9 cellular contexts compared by ENCODE assay signal in the genomic region with DNA sequence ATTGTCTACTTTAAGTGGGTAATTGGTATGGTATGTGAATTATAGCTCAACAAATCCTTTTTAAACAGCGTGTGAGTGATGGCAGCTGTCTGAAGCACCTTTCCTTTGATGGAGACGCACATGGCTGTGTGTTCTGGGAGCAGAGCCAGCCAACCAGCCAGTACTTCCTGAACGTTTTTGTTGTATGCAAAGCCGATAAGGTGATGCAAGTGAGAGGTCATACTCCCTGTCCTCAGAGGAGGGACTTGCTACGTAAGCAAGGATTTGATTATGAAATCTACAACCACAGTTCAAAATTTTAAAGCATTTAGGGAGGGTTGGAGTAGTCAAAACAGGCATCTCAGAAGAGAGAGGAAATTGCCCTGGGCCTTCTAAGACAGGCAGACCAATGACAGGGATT. TPM values are rescaled to one million over a fixed set of nuclear protein-coding genes. Genes with fewer than 3 reads are reported as not detected.
A peak's percentile ranks its signal among the peaks of the same experiment; 100 is the strongest.
DNase-seq lines count a peak whose midpoint lies in the region; ATAC-seq and TF ChIP-seq lines count a peak whose summit lies in the region.
"Had no signal": no experiment of that assay in that cellular context is flagged by ENCODE, and none has a peak within 500 bp of the region (broad histone marks: within the 10 kb centered on the region; RNA-seq: fewer than 3 reads in every experiment).

No MANE protein-coding gene starts in this region.

- POLR2A ChIA-PET in CD4-positive, alpha-beta T cell (lab: Charles Lee): no interaction called here
- POLR2A ChIA-PET in SK-N-SH (lab: Yijun Ruan, JAX): no interaction called here

- H3K4me3 ChIP-seq in NB4 (ENCODE audit: low read depth, low read length): no peak overlapping the region
- H3K4me3 ChIP-seq in SK-N-SH (ENCODE audit: low read depth in 2 of 2, low read length in 1 of 2): no peak overlapping the region

- TF ChIP-seq EP300 in SK-N-SH (IDR thresholded peaks at IDR 0.05; ENCODE audit: borderline replicate concordance in 1 of 2, low read depth in 1 of 2, low read length in 1 of 2): no peak

- no peak for TF ChIP-seq CTCF in CD4-positive, alpha-beta T cell (IDR thresholded peaks at IDR 0.05)
- TF ChIP-seq CTCF in NB4 (IDR thresholded peaks at IDR 0.05; ENCODE audit: low read depth, low read length) (no peak), SK-N-SH (IDR thresholded peaks at IDR 0.05) (no peak)

- no peaks in the 10 kb centered on the region for H3K9me2 ChIP-seq in SK-N-SH

- peak in 1 of 10 experiments; percentile 2 for DNase-seq in CD4-positive, alpha-beta T cell
- peak; percentile 96 for DNase-seq in NB4 (ENCODE audit: low read depth)
- DNase-seq in SK-N-SH: no peak
- peak; percentile 84 for DNase-seq in iris pigment epithelial cell (ENCODE audit: low read depth)
- DNase-seq in stimulated activated naive B cell treated with anti-CD40 and anti-IgM and Interleukin-4, amounts not matched to agents 10 μg/mL and 1 μg/mL and 100 μg/mL, for 72 hours: no peak

- no peak overlapping the region for H3K4me2 ChIP-seq in SK-N-SH

- no peaks in the 10 kb centered on the region for H3K27me3 Mint-ChIP-seq in CD4-positive, alpha-beta T cell
- peaks cover under 1 to 12% of the 10 kb centered on the region in 2 donors for H3K27me3 Mint-ChIP-seq in stimulated activated naive B cell treated with anti-CD40 and anti-IgM and Interleukin-4, amounts not matched to agents 10 μg/mL and 1 μg/mL and 100 μg/mL, for 72 hours

- no peaks in the 10 kb centered on the region for H3K27me3 ChIP-seq in CD4-positive, alpha-beta T cell (ENCODE audit: control insufficient read depth, insufficient read depth, low read length)
- H3K27me3 ChIP-seq in SK-N-SH (ENCODE audit: insufficient read depth): no peaks in the 10 kb centered on the region

- TF ChIP-seq RAD21 in SK-N-SH (IDR thresholded peaks at IDR 0.05; ENCODE audit: low read length): no peak

- no peaks in the 10 kb centered on the region for H3K4me1 Mint-ChIP-seq in CD4-positive, alpha-beta T cell (ENCODE audit: low read depth)
- no peaks in the 10 kb centered on the region for H3K4me1 Mint-ChIP-seq in stimulated activated naive B cell treated with anti-CD40 and anti-IgM and Interleukin-4, amounts not matched to agents 10 μg/mL and 1 μg/mL and 100 μg/mL, for 72 hours

- H3K9me3 ChIP-seq in CD4-positive, alpha-beta T cell (ENCODE audit: control insufficient read depth, low read length): no peaks in the 10 kb centered on the region
- H3K9me3 ChIP-seq in SK-N-SH: no peaks in the 10 kb centered on the region

- H3K4me1 ChIP-seq in SK-N-SH (ENCODE audit: control insufficient read depth in 1 of 2, insufficient read depth in 2 of 2, low read depth in 1 of 2, low read length in 1 of 2): peaks cover 0 to 7% of the 10 kb centered on the region in 2 experiments; a peak in 1 of 4 replicates

- no peaks in the 10 kb centered on the region for H3K36me3 ChIP-seq in SK-N-SH (replicated peaks in 1 of 2; ENCODE audit: control insufficient read depth in 1 of 2, insufficient read depth in 2 of 2, low read length in 1 of 2)

- H3K79me2 ChIP-seq in SK-N-SH (ENCODE audit: insufficient read depth): no peaks in the 10 kb centered on the region

- TF ChIP-seq POLR2A in NB4 (IDR thresholded peaks at IDR 0.05; ENCODE audit: extremely low read depth, insufficient read length): no peak

- no peak overlapping the region for H3K27ac ChIP-seq in CD4-positive, alpha-beta T cell (ENCODE audit: low read depth, low read length)
- H3K27ac ChIP-seq in SK-N-SH (ENCODE audit: low read depth in 2 of 2, low read length in 1 of 2): peak overlapping the region in 1 of 2 experiments; percentile 22; a peak in 1 of 4 replicates

- H2AFZ ChIP-seq in SK-N-SH (ENCODE audit: low read depth): no peak overlapping the region

- H3F3A ChIP-seq in SK-N-SH (replicated peaks; ENCODE audit: insufficient read depth): no peaks in the 10 kb centered on the region

- intact Hi-C loops in CD4-positive, alpha-beta T cell (cut with DNase I, micrococcal nuclease): no loop called here

- no peaks in the 10 kb centered on the region for H3K9me3 Mint-ChIP-seq in CD4-positive, alpha-beta T cell
- H3K9me3 Mint-ChIP-seq in stimulated activated naive B cell treated with anti-CD40 and anti-IgM and Interleukin-4, amounts not matched to agents 10 μg/mL and 1 μg/mL and 100 μg/mL, for 72 hours: no peaks in the 10 kb centered on the region
- H3K9me3 Mint-ChIP-seq: mesothelial cell of epicardium had no signal

- no peaks in the 10 kb centered on the region for H4K20me1 ChIP-seq in SK-N-SH (ENCODE audit: insufficient read depth)

- ATAC-seq in CD4-positive, alpha-beta T cell (ENCODE audit: poor library complexity): peak; percentile 54
- ATAC-seq in HG02884 (IDR thresholded peaks at IDR 0.05; ENCODE audit: unreplicated experiment): no peak
- ATAC-seq in HG03342 (IDR thresholded peaks at IDR 0.05; ENCODE audit: unreplicated experiment): no peak
- no peak for ATAC-seq in HG03439 (IDR thresholded peaks at IDR 0.05; ENCODE audit: unreplicated experiment)
- no peak for ATAC-seq in stimulated activated naive B cell treated with anti-CD40 and anti-IgM and Interleukin-4, amounts not matched to agents 10 μg/mL and 1 μg/mL and 100 μg/mL, for 72 hours (replicated peaks)

- no peak overlapping the region for H3K9ac ChIP-seq in SK-N-SH

- no peak overlapping the region for H3K27ac Mint-ChIP-seq in CD4-positive, alpha-beta T cell
- H3K27ac Mint-ChIP-seq in stimulated activated naive B cell treated with anti-CD40 and anti-IgM and Interleukin-4, amounts not matched to agents 10 μg/mL and 1 μg/mL and 100 μg/mL, for 72 hours: no peak overlapping the region

- WGBS in SK-N-SH (ENCODE audit: low lambda C conversion rate): 32% methylated on average over 5 of the region's 5 CpGs

- CTCF ChIA-PET in CD4-positive, alpha-beta T cell (lab: Charles Lee): no interaction called here
- CTCF ChIA-PET in SK-N-SH (lab: Yijun Ruan, JAX): interaction anchor here (1.8 to 13.9 kb wide), 2 partner anchors 10 to 67 kb away, joined by 12 to 249 read pairs; no protein-coding TSS in a partner anchor

- H3K4me3 Mint-ChIP-seq in CD4-positive, alpha-beta T cell: no peak overlapping the region
- no peak overlapping the region for H3K4me3 Mint-ChIP-seq in stimulated activated naive B cell treated with anti-CD40 and anti-IgM and Interleukin-4, amounts not matched to agents 10 μg/mL and 1 μg/mL and 100 μg/mL, for 72 hours
- H3K4me3 Mint-ChIP-seq: mesothelial cell of epicardium had no signal

- H3K36me3 Mint-ChIP-seq in CD4-positive, alpha-beta T cell (ENCODE audit: low read depth): no peaks in the 10 kb centered on the region
- H3K36me3 Mint-ChIP-seq in stimulated activated naive B cell treated with anti-CD40 and anti-IgM and Interleukin-4, amounts not matched to agents 10 μg/mL and 1 μg/mL and 100 μg/mL, for 72 hours: no peaks in the 10 kb centered on the region
- H3K36me3 Mint-ChIP-seq: mesothelial cell of epicardium had no signal

TF ChIP-seq in SK-N-SH, 30 proteins besides CTCF, POLR2A, EP300 and RAD21:
- TF ChIP-seq POLR2AphosphoS5 (IDR thresholded peaks at IDR 0.05; ENCODE audit: low read depth, low read length): no peak
- peak; percentile 37; the same call in 1 of the 2 replicates for TF ChIP-seq MXI1 (IDR thresholded peaks at IDR 0.05; ENCODE audit: low read depth, low read length)
TF ChIP-seq in SK-N-SH: peak in this region for 1.

RNA-seq across cellular contexts. Expression of a gene that starts 28.1 kb away (rescaled TPM):
- 1 to 10 TPM; 3.6 to 4.1 TPM for total RNA-seq in CD4-positive, alpha-beta T cell
- 1.5 and 2.3 TPM in 2 replicates for polyA plus RNA-seq in SK-N-SH (2012; rRNA removed)
- 1.5 and 2.4 TPM in 2 replicates for polyA plus RNA-seq in SK-N-SH (2012; cell fraction: cytosol; rRNA removed)
- 7.9 and 9.5 TPM in 2 replicates for polyA plus RNA-seq in SK-N-SH (2012; cell fraction: nucleus; rRNA removed)

Comparison
In these comparisons a context has a peak if more than half of its experiments do, and no peak if none do; other contexts are left out.
1. DNase-seq: peak in NB4 (single experiment) and iris pigment epithelial cell (single experiment); none in SK-N-SH (single experiment) and stimulated activated naive B cell treated with anti-CD40 and anti-IgM and Interleukin-4, amounts not matched to agents 10 μg/mL and 1 μg/mL and 100 μg/mL, for 72 hours (single experiment).